In the genomic region with DNA sequence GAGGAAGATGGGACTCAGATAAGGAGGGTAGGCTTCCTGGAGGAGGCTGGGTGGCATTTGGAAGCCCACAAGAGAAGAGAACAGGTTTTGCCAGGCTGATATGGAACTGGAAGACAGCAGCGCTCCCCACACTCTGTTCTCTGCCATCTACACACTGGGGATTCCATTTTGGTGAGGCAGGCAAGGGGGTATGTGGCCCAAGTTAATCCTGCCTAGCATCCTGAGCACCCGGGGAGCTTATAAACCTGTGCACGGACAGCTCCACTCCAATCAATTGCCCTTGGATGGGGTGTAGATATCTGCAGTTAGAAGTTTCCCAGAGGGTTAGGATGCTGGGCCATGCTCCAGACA, we compare ENCODE assay signal across 25 cellular contexts.
A peak's percentile ranks its signal among the peaks of the same experiment; 100 is the strongest.
DNase-seq lines count a peak whose midpoint lies in the region; ATAC-seq, FAIRE-seq and TF ChIP-seq lines count a peak whose summit lies in the region.
"Had no signal": no experiment of that assay in that cellular context is flagged by ENCODE, and none has a peak within 500 bp of the region (broad histone marks: within the 10 kb centered on the region; RNA-seq: fewer than 3 reads in every experiment).

No MANE protein-coding gene starts in this region.

- H3K27me3 Mint-ChIP-seq in natural killer cell (ENCODE audit: low read depth in 2 of 2): no peaks in the 10 kb centered on the region
- no peaks in the 10 kb centered on the region for H3K27me3 Mint-ChIP-seq in natural killer cell treated with Interleukin-12 subunit alpha and Interleukin-12 subunit beta and Interleukin-15 and Interleukin-18, amount 100 ng/mL, for 72 hours
- H3K27me3 Mint-ChIP-seq: activated CD4-positive, alpha-beta T cell treated with anti-CD3 and anti-CD28 coated beads, Interleukin-2, amount 10 ng/mL, durations not matched to agents 7 days and 5 days; memory B cell; stimulated activated memory B cell treated with anti-CD40 and anti-IgM and Interleukin-4, amounts not matched to agents 10 μg/mL and 1 μg/mL and 100 μg/mL, for 72 hours had no signal

- H3K27ac ChIP-seq in esophagus squamous epithelium (peak overlapping the region; percentile 53 to 90 (median 74)), sigmoid colon (no peak overlapping the region)
- H3K27ac ChIP-seq: left lung, neutrophil, prostate gland, SJCRH30, VCaP had no signal

- H3K36me3 ChIP-seq in esophagus squamous epithelium (no peaks in the 10 kb centered on the region), sigmoid colon (no peaks in the 10 kb centered on the region)
- H3K36me3 ChIP-seq: left lung, neutrophil, prostate gland, SJCRH30 had no signal

- peaks cover 69 to 100% (median 84%) of the 10 kb centered on the region in 3 donors for H3K4me1 ChIP-seq in esophagus squamous epithelium
- peaks cover 0 to 78% (median 71%) of the 10 kb centered on the region in 4 donors for H3K4me1 ChIP-seq in sigmoid colon
- H3K4me1 ChIP-seq: prostate gland had no signal

- H3K4me1 Mint-ChIP-seq in natural killer cell: no peaks in the 10 kb centered on the region
- no peaks in the 10 kb centered on the region for H3K4me1 Mint-ChIP-seq in natural killer cell treated with Interleukin-12 subunit alpha and Interleukin-12 subunit beta and Interleukin-15 and Interleukin-18, amount 100 ng/mL, for 72 hours (ENCODE audit: low read depth in 2 of 2)
- H3K4me1 Mint-ChIP-seq: activated CD4-positive, alpha-beta T cell treated with anti-CD3 and anti-CD28 coated beads, Interleukin-2, amount 10 ng/mL, durations not matched to agents 7 days and 5 days; CD4-positive, alpha-beta memory T cell; memory B cell; stimulated activated memory B cell treated with anti-CD40 and anti-IgM and Interleukin-4, amounts not matched to agents 10 μg/mL and 1 μg/mL and 100 μg/mL, for 72 hours had no signal

- WGBS in esophagus squamous epithelium, 2 donors: 63 to 84% methylated on average over 1 to 3 of the region's 3 CpGs
- 90 to 91% methylated on average over 3 of the region's 3 CpGs for WGBS in sigmoid colon, 2 donors

- no peak overlapping the region for H3K4me3 ChIP-seq in esophagus squamous epithelium
- no peak overlapping the region for H3K4me3 ChIP-seq in sigmoid colon
- H3K4me3 ChIP-seq: left lung, prostate gland, SJCRH30 had no signal

- no peaks in the 10 kb centered on the region for H3K9me3 Mint-ChIP-seq in natural killer cell
- no peaks in the 10 kb centered on the region for H3K9me3 Mint-ChIP-seq in natural killer cell treated with Interleukin-12 subunit alpha and Interleukin-12 subunit beta and Interleukin-15 and Interleukin-18, amount 100 ng/mL, for 72 hours
- H3K9me3 Mint-ChIP-seq: activated CD4-positive, alpha-beta T cell treated with anti-CD3 and anti-CD28 coated beads, Interleukin-2, amount 10 ng/mL, durations not matched to agents 7 days and 5 days; CD4-positive, alpha-beta memory T cell; effector memory CD8-positive, alpha-beta T cell; memory B cell; stimulated activated memory B cell treated with anti-CD40 and anti-IgM and Interleukin-4, amounts not matched to agents 10 μg/mL and 1 μg/mL and 100 μg/mL, for 72 hours had no signal

- TF ChIP-seq POLR2A in esophagus squamous epithelium (IDR thresholded peaks at IDR 0.05) (no peak), sigmoid colon (IDR thresholded peaks at IDR 0.05) (no peak)

- H3K27me3 ChIP-seq in esophagus squamous epithelium: no peaks in the 10 kb centered on the region
- H3K27me3 ChIP-seq in sigmoid colon: no peaks in the 10 kb centered on the region
- H3K27me3 ChIP-seq: left lung, neutrophil, SJCRH30 had no signal

- H3K9me3 ChIP-seq in esophagus squamous epithelium: no peaks in the 10 kb centered on the region
- no peaks in the 10 kb centered on the region for H3K9me3 ChIP-seq in sigmoid colon
- H3K9me3 ChIP-seq: left lung, neutrophil, prostate gland, SJCRH30 had no signal

- no peak for TF ChIP-seq EP300 in sigmoid colon (IDR thresholded peaks at IDR 0.05)

- H3K36me3 Mint-ChIP-seq in natural killer cell: no peaks in the 10 kb centered on the region
- H3K36me3 Mint-ChIP-seq in natural killer cell treated with Interleukin-12 subunit alpha and Interleukin-12 subunit beta and Interleukin-15 and Interleukin-18, amount 100 ng/mL, for 72 hours: no peaks in the 10 kb centered on the region
- H3K36me3 Mint-ChIP-seq: CD4-positive, alpha-beta memory T cell; memory B cell; stimulated activated memory B cell treated with anti-CD40 and anti-IgM and Interleukin-4, amounts not matched to agents 10 μg/mL and 1 μg/mL and 100 μg/mL, for 72 hours had no signal

- FAIRE-seq in frontal cortex (lab: Jason Lieb, UNC): no peak
- FAIRE-seq: bronchial epithelial cell had no signal

- no peak overlapping the region for H3K27ac Mint-ChIP-seq in natural killer cell
- H3K27ac Mint-ChIP-seq in natural killer cell treated with Interleukin-12 subunit alpha and Interleukin-12 subunit beta and Interleukin-15 and Interleukin-18, amount 100 ng/mL, for 72 hours: no peak overlapping the region
- H3K27ac Mint-ChIP-seq: activated CD4-positive, alpha-beta T cell treated with anti-CD3 and anti-CD28 coated beads, Interleukin-2, amount 10 ng/mL, durations not matched to agents 7 days and 5 days; CD4-positive, alpha-beta memory T cell; effector memory CD8-positive, alpha-beta T cell; memory B cell; stimulated activated memory B cell treated with anti-CD40 and anti-IgM and Interleukin-4, amounts not matched to agents 10 μg/mL and 1 μg/mL and 100 μg/mL, for 72 hours had no signal

- intact Hi-C loops in natural killer cell (cut with micrococcal nuclease) (no loop called here), esophagus squamous epithelium (cut with DNase I) (no loop called here), sigmoid colon (cut with DNase I) (loop anchor here (5.0 kb wide), 1 partner anchor 92 kb away; no protein-coding TSS in a partner anchor)

- TF ChIP-seq CTCF in natural killer cell (IDR thresholded peaks at IDR 0.05): no peak
- no peak for TF ChIP-seq CTCF in esophagus squamous epithelium (IDR thresholded peaks at IDR 0.05)
- no peak for TF ChIP-seq CTCF in sigmoid colon (IDR thresholded peaks at IDR 0.05)

- peak; percentile 9 for DNase-seq in natural killer cell
- no peak for DNase-seq in natural killer cell treated with Interleukin-12 subunit alpha and Interleukin-12 subunit beta and Interleukin-15 and Interleukin-18, amount 100 ng/mL, for 72 hours (ENCODE audit: low spot score)
- DNase-seq in esophagus squamous epithelium (lab: John Stamatoyannopoulos, UW): no peak
- DNase-seq in sigmoid colon: peak; percentile 21
- no peak for DNase-seq in frontal cortex (ENCODE audit: low spot score in 2 of 2)
- DNase-seq in NCI-H510A treated with DMSO at 0.1 percent for 48 hours (lab: John Stamatoyannopoulos, UW): no peak
- no peak for DNase-seq in D341Med (ENCODE audit: low spot score)
- DNase-seq: activated CD4-positive, alpha-beta T cell treated with anti-CD3 and anti-CD28 coated beads, Interleukin-2, amount 10 ng/mL, durations not matched to agents 7 days and 5 days; activated naive CD4-positive, alpha-beta T cell treated with anti-CD3 and anti-CD28 coated beads, Interleukin-2, amount 50 U/mL, for 16 hours; CD4-positive, alpha-beta memory T cell; effector memory CD8-positive, alpha-beta T cell; KBM-7; left lung; NCI-H1092; NCI-H1694 treated with DMSO at 0.1 percent for 48 hours; NCI-H82; SW 1271 had no signal

- no peak overlapping the region for H3K4me3 Mint-ChIP-seq in natural killer cell
- H3K4me3 Mint-ChIP-seq in natural killer cell treated with Interleukin-12 subunit alpha and Interleukin-12 subunit beta and Interleukin-15 and Interleukin-18, amount 100 ng/mL, for 72 hours: no peak overlapping the region
- H3K4me3 Mint-ChIP-seq: activated CD4-positive, alpha-beta T cell treated with anti-CD3 and anti-CD28 coated beads, Interleukin-2, amount 10 ng/mL, durations not matched to agents 7 days and 5 days; CD4-positive, alpha-beta memory T cell; effector memory CD8-positive, alpha-beta T cell; memory B cell; stimulated activated memory B cell treated with anti-CD40 and anti-IgM and Interleukin-4, amounts not matched to agents 10 μg/mL and 1 μg/mL and 100 μg/mL, for 72 hours had no signal

- ATAC-seq in natural killer cell (no peak), GM21381 (IDR thresholded peaks at IDR 0.05; ENCODE audit: unreplicated experiment) (no peak)
- no peak for ATAC-seq in natural killer cell treated with Interleukin-12 subunit alpha and Interleukin-12 subunit beta and Interleukin-15 and Interleukin-18, amount 100 ng/mL, for 72 hours
- ATAC-seq: effector memory CD8-positive, alpha-beta T cell; stimulated activated memory B cell treated with anti-CD40 and anti-IgM and Interleukin-4, amounts not matched to agents 10 μg/mL and 1 μg/mL and 100 μg/mL, for 72 hours had no signal

Comparison
In these comparisons a context has a peak if more than half of its experiments do, and no peak if none do; other contexts are left out.
1. DNase-seq: peak in natural killer cell (single experiment) and sigmoid colon (single experiment); none in natural killer cell treated with Interleukin-12 subunit alpha and Interleukin-12 subunit beta and Interleukin-15 and Interleukin-18, amount 100 ng/mL, for 72 hours (single experiment), esophagus squamous epithelium (single experiment), frontal cortex (0 of 2), NCI-H510A treated with DMSO at 0.1 percent for 48 hours (single experiment) and D341Med (single experiment).
2. H3K27ac ChIP-seq: peak in esophagus squamous epithelium (4 of 4); none in sigmoid colon (0 of 4).